12 cellular contexts compared by ENCODE assay signal in genomic region chr7:70598976-70599375, GRCh38.
DNase-seq lines count a peak whose midpoint lies in the region; ATAC-seq, FAIRE-seq and TF ChIP-seq lines count a peak whose summit lies in the region.
"Had no signal": no experiment of that assay in that cellular context is flagged by ENCODE, and none has a peak within 500 bp of the region (broad histone marks: within the 10 kb centered on the region; RNA-seq: fewer than 3 reads in every experiment).

No MANE protein-coding gene starts in this region.

- DNase-seq in A172 (ENCODE audit: low spot score) = peak; percentile 55
- DNase-seq in HT1080 (ENCODE audit: low read depth) = peak; percentile 69
- DNase-seq in RPMI8226 = peak; percentile 32
- peak; percentile 58 for DNase-seq in kidney epithelial cell (ENCODE audit: low read depth)
- DNase-seq in GM12892 (ENCODE audit: insufficient read length) = no peak
- DNase-seq in T1000 (lab: John Stamatoyannopoulos, UW) = no peak
- DNase-seq: effector CD4-positive, alpha-beta T cell; Kasumi-1; stimulated activated naive CD4-positive, alpha-beta T cell had no signal

- no peak for FAIRE-seq in GM12892 (lab: Jason Lieb, UNC)

- ATAC-seq in HG02981 (IDR thresholded peaks at IDR 0.05; ENCODE audit: unreplicated experiment) (no peak), HG03039 (IDR thresholded peaks at IDR 0.05; ENCODE audit: unreplicated experiment) (no peak)
- ATAC-seq: GM23338 had no signal

- no peak overlapping the region for H3K4me3 ChIP-seq in kidney epithelial cell (ENCODE audit: low read depth, low read length)
- H3K4me3 ChIP-seq: GM23338 had no signal

- no peak for TF ChIP-seq CTCF in kidney epithelial cell (IDR thresholded peaks at IDR 0.05; ENCODE audit: insufficient read depth, low read length, poor library complexity, severe bottlenecking)

- no peak for TF ChIP-seq POLR2A in GM12892 (IDR thresholded peaks at IDR 0.05; ENCODE audit: low read depth, low read length)

- H3K36me3 ChIP-seq in kidney epithelial cell (ENCODE audit: control insufficient read depth, insufficient read depth, low read length) = no peaks in the 10 kb centered on the region

- H3K27me3 ChIP-seq in kidney epithelial cell (ENCODE audit: control insufficient read depth, insufficient read depth, low read length) = peaks cover 11% of the 10 kb centered on the region

Comparison
In these comparisons a context has a peak if more than half of its experiments do, and no peak if none do; other contexts are left out.
1. DNase-seq: peak in A172 (single experiment), HT1080 (single experiment), RPMI8226 (single experiment) and kidney epithelial cell (single experiment); none in GM12892 (single experiment) and T1000 (single experiment).